Comparison of ENCODE assay signal across 1 cellular context in the genomic region with DNA sequence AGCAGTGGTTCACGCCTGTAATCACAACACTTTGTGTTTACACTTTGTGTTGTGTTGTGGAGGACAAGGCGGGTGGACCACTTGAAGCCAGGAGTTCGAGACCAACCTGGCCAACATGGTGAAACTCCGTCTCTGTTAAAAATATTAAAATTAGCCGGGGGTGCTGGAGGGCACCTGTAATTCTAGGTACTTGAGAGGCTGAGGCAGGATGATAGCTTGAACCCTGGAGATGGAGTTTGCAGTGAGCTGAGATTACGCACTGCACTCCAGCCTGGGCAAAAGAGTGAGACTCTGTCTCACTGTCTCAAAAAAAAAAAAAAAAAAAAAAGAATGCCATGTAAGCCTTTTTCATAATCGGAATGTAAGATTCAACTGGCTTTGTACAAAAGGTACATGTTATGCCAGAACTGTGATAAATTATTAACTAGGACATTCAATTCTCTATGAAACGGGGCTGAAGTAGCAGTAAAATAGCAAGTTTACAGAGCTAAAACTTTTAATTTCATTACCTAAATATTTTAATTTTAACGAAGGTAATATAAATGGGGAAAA.
TF ChIP-seq lines count a peak whose summit lies in the region.

No MANE protein-coding gene starts in this region.

TF ChIP-seq in HepG2, 621 proteins besides CTCF, POLR2A, EP300 and RAD21 (continued from another document):
- TF ChIP-seq MAFK (conservative IDR thresholded peaks at IDR 0.05 in 1 of 2, IDR thresholded peaks at IDR 0.05 in 1 of 2; ENCODE audit: low read length in 2 of 2): peak; percentile 26 to 63; a peak in 3 of 4 replicates
- peak; percentile 36 for TF ChIP-seq MAFF (IDR thresholded peaks at IDR 0.05; ENCODE audit: low read depth, low read length)
- no peak for TF ChIP-seq TARDBP (CRISPR knock-in tag; IDR thresholded peaks at IDR 0.05)
- no peak for TF ChIP-seq ZNF124 (CRISPR knock-in tag; IDR thresholded peaks at IDR 0.05)
